ENCODE assay signal across 1 cellular context in genomic region chr14:37587881-37588666, GRCh38.
TF ChIP-seq lines count a peak whose summit lies in the region.

No MANE protein-coding gene starts in this region.

TF ChIP-seq in HepG2, 621 proteins besides CTCF, POLR2A, EP300 and RAD21 (continued from another document and continues in another):
- peak; percentile 70; the same call in 1 of the 2 replicates for TF ChIP-seq AKNA (CRISPR knock-in tag; IDR thresholded peaks at IDR 0.05; ENCODE audit: borderline replicate concordance)
- no peak for TF ChIP-seq BRF2 (CRISPR knock-in tag; IDR thresholded peaks at IDR 0.05)
- TF ChIP-seq ZNF292 (CRISPR knock-in tag; IDR thresholded peaks at IDR 0.05; ENCODE audit: borderline replicate concordance, low read depth): peak; percentile 99
- peak; percentile 71; the same call in 1 of the 2 replicates for TF ChIP-seq ZNF772 (CRISPR knock-in tag; IDR thresholded peaks at IDR 0.05)
- no peak for TF ChIP-seq REXO4 (CRISPR knock-in tag; IDR thresholded peaks at IDR 0.05; ENCODE audit: borderline replicate concordance)
- TF ChIP-seq MLX (CRISPR knock-in tag; IDR thresholded peaks at IDR 0.05): peak; percentile 10; the same call in 1 of the 2 replicates
- no peak for TF ChIP-seq EZH2 (conservative IDR thresholded peaks at IDR 0.05; ENCODE audit: low read depth, low read length)
- no peak for TF ChIP-seq GPBP1L1 (CRISPR knock-in tag; IDR thresholded peaks at IDR 0.05)
- no peak for TF ChIP-seq TERF1 (CRISPR knock-in tag; IDR thresholded peaks at IDR 0.05)
- no peak; the same call in 1 of the 2 replicates for TF ChIP-seq ZMAT3 (CRISPR knock-in tag; conservative IDR thresholded peaks at IDR 0.05)
- no peak; the same call in 1 of the 2 replicates for TF ChIP-seq ZNF770 (CRISPR knock-in tag; IDR thresholded peaks at IDR 0.05)
- peak; percentile 92 for TF ChIP-seq ZFY (CRISPR knock-in tag; IDR thresholded peaks at IDR 0.05)
- no peak for TF ChIP-seq PAWR (CRISPR knock-in tag; IDR thresholded peaks at IDR 0.05; ENCODE audit: borderline replicate concordance)
- TF ChIP-seq ZNF556 (CRISPR knock-in tag; IDR thresholded peaks at IDR 0.05; ENCODE audit: borderline replicate concordance): peak; percentile 55
- no peak; the same call in 1 of the 2 replicates for TF ChIP-seq ZNF512 (CRISPR knock-in tag; IDR thresholded peaks at IDR 0.05)
- peak; percentile 75 for TF ChIP-seq ZNF768 (CRISPR knock-in tag; IDR thresholded peaks at IDR 0.05)
- peak; percentile 97 for TF ChIP-seq FOXC1 (CRISPR knock-in tag; IDR thresholded peaks at IDR 0.05; ENCODE audit: borderline replicate concordance)
- TF ChIP-seq ZNF776 (CRISPR knock-in tag; IDR thresholded peaks at IDR 0.05): peak; percentile 6; the same call in 1 of the 2 replicates
- TF ChIP-seq ZBTB33 (CRISPR knock-in tag; IDR thresholded peaks at IDR 0.05): no peak
- TF ChIP-seq AGO1 (IDR thresholded peaks at IDR 0.05; ENCODE audit: low read depth, low read length, poor library complexity, severe bottlenecking): peak; percentile 96
- TF ChIP-seq ARNTL (CRISPR knock-in tag; IDR thresholded peaks at IDR 0.05): no peak; the same call in 1 of the 2 replicates
- no peak for TF ChIP-seq ZBTB14 (CRISPR knock-in tag; IDR thresholded peaks at IDR 0.05)
- peak; percentile 80; the same call in 1 of the 2 replicates for TF ChIP-seq ZMYM2 (CRISPR knock-in tag; IDR thresholded peaks at IDR 0.05)
- peak; percentile 74; the same call in 1 of the 2 replicates for TF ChIP-seq CSRNP1 (CRISPR knock-in tag; IDR thresholded peaks at IDR 0.05)
- TF ChIP-seq MLLT10 (CRISPR knock-in tag; IDR thresholded peaks at IDR 0.05): no peak
- TF ChIP-seq ZBTB42 (CRISPR knock-in tag; IDR thresholded peaks at IDR 0.05): no peak; the same call in 1 of the 2 replicates
- no peak for TF ChIP-seq ZSCAN9 (CRISPR knock-in tag; IDR thresholded peaks at IDR 0.05; ENCODE audit: borderline replicate concordance)
- TF ChIP-seq ZNF616 (CRISPR knock-in tag; IDR thresholded peaks at IDR 0.05; ENCODE audit: low read depth): peak; percentile 88; the same call in 1 of the 2 replicates
- no peak for TF ChIP-seq SNAPC4 (CRISPR knock-in tag; IDR thresholded peaks at IDR 0.05)
- TF ChIP-seq FOXM1 (CRISPR knock-in tag; IDR thresholded peaks at IDR 0.05): 0 out of 2 replicates have a peak, but pooled peaks have one; percentile 5
